1 cellular context compared by ENCODE assay signal in the genomic region with DNA sequence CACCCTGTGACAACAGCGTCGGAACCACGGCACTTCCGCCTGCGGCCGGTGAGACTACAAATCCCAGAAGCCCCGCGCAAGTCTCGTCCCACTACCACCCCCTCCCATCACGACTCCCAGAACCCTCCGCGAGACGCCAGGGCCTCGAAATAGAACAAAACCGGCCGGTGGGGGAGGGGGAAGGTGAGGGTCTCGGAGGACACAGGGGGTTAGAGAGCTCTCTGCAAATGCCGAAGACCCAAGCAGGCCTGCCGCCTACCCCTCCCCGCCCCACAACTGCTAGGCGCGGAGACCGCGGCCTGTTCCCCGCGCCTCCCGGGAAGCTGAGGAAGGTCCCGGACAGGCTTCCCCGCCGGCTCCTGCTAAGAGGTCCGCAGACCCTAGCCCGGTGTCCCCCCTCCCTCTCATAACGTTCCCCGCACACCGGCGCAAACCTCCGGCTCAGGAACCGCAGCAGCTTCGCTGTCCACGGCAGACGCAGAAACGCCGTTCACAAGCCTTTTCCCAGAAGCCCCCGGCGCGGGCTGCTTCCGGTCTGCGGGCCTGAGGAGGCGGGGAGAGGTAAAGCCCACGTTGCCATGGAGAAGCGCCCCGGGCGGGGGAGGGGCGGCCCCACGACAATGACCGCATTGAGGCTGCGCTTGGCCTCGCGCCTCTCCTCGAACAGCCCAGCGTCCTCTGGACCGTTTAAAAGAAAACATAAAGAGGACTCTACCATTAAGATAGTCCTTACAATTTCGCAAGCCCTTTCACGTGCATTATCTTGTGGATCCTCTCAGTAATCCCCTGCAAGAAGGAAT.
A peak's percentile ranks its signal among the peaks of the same experiment; 100 is the strongest.
TF ChIP-seq lines count a peak whose summit lies in the region.

A gene (minus strand): TSS at position 485 of the 800 bp plus-strand sequence. CDS start 3,770 bp downstream, outside the sequence.

TF ChIP-seq in HepG2, 621 proteins besides CTCF, POLR2A, EP300 and RAD21 (continued from another document and continues in another):
- TF ChIP-seq, protein P1, sequence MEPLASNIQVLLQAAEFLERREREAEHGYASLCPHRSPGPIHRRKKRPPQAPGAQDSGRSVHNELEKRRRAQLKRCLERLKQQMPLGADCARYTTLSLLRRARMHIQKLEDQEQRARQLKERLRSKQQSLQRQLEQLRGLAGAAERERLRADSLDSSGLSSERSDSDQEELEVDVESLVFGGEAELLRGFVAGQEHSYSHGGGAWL (CRISPR knock-in tag; IDR thresholded peaks at IDR 0.05): no peak; the same call in 1 of the 2 replicates
- TF ChIP-seq HNRNPUL1 (IDR thresholded peaks at IDR 0.05; ENCODE audit: low read depth, low read length) (no peak), EZH2 (conservative IDR thresholded peaks at IDR 0.05; ENCODE audit: low read depth, low read length) (no peak), ZNF34 (CRISPR knock-in tag; IDR thresholded peaks at IDR 0.05; ENCODE audit: borderline replicate concordance) (peak; percentile 96), PTBP1 (IDR thresholded peaks at IDR 0.05; ENCODE audit: low read depth, low read length, poor library complexity, severe bottlenecking) (no peak), FOXC1 (CRISPR knock-in tag; IDR thresholded peaks at IDR 0.05; ENCODE audit: borderline replicate concordance) (no peak; the same call in 1 of the 2 replicates), ATM (IDR thresholded peaks at IDR 0.05; ENCODE audit: borderline replicate concordance) (no peak), ZNF205 (CRISPR knock-in tag; IDR thresholded peaks at IDR 0.05) (no peak), MYC (CRISPR knock-in tag; IDR thresholded peaks at IDR 0.05; ENCODE audit: borderline replicate concordance) (peak; percentile 77; the same call in 1 of the 2 replicates), PPARG (CRISPR knock-in tag; conservative IDR thresholded peaks at IDR 0.05) (0 out of 2 replicates have a peak, but pooled peaks have one; percentile 31), HMG20A (CRISPR knock-in tag; IDR thresholded peaks at IDR 0.05; ENCODE audit: borderline replicate concordance) (peak; percentile 52; the same call in 1 of the 2 replicates), ZNF180 (CRISPR knock-in tag; IDR thresholded peaks at IDR 0.05; ENCODE audit: borderline replicate concordance, low read depth) (no peak), ZFP36L1 (CRISPR knock-in tag; IDR thresholded peaks at IDR 0.05) (no peak), RELA (CRISPR knock-in tag; IDR thresholded peaks at IDR 0.05) (no peak), ZNF883 (CRISPR knock-in tag; IDR thresholded peaks at IDR 0.05; ENCODE audit: not compliant biosample characterization) (peak; percentile 81), ZNF781 (CRISPR knock-in tag; IDR thresholded peaks at IDR 0.05; ENCODE audit: borderline replicate concordance, not compliant biosample characterization) (peak; percentile 84), FOXJ3 (CRISPR knock-in tag; IDR thresholded peaks at IDR 0.05; ENCODE audit: borderline replicate concordance) (peak; percentile 69; the same call in 1 of the 2 replicates), KLF13 (CRISPR knock-in tag; IDR thresholded peaks at IDR 0.05) (no peak), CREM (IDR thresholded peaks at IDR 0.05) (peak; percentile 87), CREM (CRISPR knock-in tag; IDR thresholded peaks at IDR 0.05) (no peak), ISL2 (CRISPR knock-in tag; IDR thresholded peaks at IDR 0.05) (peak; percentile 71)
- TF ChIP-seq, protein P2, sequence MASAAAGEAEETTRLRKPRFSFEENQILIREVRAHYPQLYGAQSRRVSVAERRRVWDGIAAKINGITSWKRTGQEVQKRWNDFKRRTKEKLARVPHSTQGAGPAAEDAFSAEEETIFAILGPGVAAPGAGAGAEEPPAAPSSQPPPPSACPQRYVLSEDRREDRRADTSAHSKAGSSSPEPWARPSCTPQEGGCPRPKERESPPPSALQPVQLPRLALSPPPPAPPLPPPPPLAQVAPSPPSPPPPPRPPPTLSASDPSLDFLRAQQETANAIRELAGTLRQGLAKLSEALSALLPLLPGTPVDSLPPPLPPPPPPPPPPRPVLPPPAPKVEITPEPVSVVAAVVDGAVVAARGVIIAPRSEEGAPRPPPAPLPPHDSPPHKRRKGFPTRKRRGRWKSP (CRISPR knock-in tag; IDR thresholded peaks at IDR 0.05): no peak
- TF ChIP-seq, protein P3, sequence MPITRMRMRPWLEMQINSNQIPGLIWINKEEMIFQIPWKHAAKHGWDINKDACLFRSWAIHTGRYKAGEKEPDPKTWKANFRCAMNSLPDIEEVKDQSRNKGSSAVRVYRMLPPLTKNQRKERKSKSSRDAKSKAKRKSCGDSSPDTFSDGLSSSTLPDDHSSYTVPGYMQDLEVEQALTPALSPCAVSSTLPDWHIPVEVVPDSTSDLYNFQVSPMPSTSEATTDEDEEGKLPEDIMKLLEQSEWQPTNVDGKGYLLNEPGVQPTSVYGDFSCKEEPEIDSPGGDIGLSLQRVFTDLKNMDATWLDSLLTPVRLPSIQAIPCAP (CRISPR knock-in tag; IDR thresholded peaks at IDR 0.05; ENCODE audit: low read depth): no peak
- TF ChIP-seq, protein P4, sequence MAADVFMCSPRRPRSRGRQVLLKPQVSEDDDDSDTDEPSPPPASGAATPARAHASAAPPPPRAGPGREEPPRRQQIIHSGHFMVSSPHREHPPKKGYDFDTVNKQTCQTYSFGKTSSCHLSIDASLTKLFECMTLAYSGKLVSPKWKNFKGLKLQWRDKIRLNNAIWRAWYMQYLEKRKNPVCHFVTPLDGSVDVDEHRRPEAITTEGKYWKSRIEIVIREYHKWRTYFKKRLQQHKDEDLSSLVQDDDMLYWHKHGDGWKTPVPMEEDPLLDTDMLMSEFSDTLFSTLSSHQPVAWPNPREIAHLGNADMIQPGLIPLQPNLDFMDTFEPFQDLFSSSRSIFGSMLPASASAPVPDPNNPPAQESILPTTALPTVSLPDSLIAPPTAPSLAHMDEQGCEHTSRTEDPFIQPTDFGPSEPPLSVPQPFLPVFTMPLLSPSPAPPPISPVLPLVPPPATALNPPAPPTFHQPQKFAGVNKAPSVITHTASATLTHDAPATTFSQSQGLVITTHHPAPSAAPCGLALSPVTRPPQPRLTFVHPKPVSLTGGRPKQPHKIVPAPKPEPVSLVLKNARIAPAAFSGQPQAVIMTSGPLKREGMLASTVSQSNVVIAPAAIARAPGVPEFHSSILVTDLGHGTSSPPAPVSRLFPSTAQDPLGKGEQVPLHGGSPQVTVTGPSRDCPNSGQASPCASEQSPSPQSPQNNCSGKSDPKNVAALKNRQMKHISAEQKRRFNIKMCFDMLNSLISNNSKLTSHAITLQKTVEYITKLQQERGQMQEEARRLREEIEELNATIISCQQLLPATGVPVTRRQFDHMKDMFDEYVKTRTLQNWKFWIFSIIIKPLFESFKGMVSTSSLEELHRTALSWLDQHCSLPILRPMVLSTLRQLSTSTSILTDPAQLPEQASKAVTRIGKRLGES (CRISPR knock-in tag; IDR thresholded peaks at IDR 0.05; ENCODE audit: borderline replicate concordance): no peak; the same call in 1 of the 2 replicates
- TF ChIP-seq, protein P5, sequence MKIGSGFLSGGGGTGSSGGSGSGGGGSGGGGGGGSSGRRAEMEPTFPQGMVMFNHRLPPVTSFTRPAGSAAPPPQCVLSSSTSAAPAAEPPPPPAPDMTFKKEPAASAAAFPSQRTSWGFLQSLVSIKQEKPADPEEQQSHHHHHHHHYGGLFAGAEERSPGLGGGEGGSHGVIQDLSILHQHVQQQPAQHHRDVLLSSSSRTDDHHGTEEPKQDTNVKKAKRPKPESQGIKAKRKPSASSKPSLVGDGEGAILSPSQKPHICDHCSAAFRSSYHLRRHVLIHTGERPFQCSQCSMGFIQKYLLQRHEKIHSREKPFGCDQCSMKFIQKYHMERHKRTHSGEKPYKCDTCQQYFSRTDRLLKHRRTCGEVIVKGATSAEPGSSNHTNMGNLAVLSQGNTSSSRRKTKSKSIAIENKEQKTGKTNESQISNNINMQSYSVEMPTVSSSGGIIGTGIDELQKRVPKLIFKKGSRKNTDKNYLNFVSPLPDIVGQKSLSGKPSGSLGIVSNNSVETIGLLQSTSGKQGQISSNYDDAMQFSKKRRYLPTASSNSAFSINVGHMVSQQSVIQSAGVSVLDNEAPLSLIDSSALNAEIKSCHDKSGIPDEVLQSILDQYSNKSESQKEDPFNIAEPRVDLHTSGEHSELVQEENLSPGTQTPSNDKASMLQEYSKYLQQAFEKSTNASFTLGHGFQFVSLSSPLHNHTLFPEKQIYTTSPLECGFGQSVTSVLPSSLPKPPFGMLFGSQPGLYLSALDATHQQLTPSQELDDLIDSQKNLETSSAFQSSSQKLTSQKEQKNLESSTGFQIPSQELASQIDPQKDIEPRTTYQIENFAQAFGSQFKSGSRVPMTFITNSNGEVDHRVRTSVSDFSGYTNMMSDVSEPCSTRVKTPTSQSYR (CRISPR knock-in tag; IDR thresholded peaks at IDR 0.05; ENCODE audit: borderline replicate concordance): peak; percentile 97
- TF ChIP-seq, protein P6, sequence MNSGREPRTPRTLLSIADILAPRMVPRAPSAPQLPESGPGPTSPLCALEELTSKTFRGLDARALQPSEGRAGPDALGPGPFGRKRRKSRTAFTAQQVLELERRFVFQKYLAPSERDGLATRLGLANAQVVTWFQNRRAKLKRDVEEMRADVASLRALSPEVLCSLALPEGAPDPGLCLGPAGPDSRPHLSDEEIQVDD (CRISPR knock-in tag; IDR thresholded peaks at IDR 0.05; ENCODE audit: borderline replicate concordance): no peak
- TF ChIP-seq, protein P7, sequence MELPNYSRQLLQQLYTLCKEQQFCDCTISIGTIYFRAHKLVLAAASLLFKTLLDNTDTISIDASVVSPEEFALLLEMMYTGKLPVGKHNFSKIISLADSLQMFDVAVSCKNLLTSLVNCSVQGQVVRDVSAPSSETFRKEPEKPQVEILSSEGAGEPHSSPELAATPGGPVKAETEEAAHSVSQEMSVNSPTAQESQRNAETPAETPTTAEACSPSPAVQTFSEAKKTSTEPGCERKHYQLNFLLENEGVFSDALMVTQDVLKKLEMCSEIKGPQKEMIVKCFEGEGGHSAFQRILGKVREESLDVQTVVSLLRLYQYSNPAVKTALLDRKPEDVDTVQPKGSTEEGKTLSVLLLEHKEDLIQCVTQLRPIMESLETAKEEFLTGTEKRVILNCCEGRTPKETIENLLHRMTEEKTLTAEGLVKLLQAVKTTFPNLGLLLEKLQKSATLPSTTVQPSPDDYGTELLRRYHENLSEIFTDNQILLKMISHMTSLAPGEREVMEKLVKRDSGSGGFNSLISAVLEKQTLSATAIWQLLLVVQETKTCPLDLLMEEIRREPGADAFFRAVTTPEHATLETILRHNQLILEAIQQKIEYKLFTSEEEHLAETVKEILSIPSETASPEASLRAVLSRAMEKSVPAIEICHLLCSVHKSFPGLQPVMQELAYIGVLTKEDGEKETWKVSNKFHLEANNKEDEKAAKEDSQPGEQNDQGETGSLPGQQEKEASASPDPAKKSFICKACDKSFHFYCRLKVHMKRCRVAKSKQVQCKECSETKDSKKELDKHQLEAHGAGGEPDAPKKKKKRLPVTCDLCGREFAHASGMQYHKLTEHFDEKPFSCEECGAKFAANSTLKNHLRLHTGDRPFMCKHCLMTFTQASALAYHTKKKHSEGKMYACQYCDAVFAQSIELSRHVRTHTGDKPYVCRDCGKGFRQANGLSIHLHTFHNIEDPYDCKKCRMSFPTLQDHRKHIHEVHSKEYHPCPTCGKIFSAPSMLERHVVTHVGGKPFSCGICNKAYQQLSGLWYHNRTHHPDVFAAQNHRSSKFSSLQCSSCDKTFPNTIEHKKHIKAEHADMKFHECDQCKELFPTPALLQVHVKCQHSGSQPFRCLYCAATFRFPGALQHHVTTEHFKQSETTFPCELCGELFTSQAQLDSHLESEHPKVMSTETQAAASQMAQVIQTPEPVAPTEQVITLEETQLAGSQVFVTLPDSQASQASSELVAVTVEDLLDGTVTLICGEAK (IDR thresholded peaks at IDR 0.05): no peak
- TF ChIP-seq, protein P7 (CRISPR knock-in tag; IDR thresholded peaks at IDR 0.05): peak; percentile 49; the same call in 1 of the 2 replicates
- TF ChIP-seq, protein P8, sequence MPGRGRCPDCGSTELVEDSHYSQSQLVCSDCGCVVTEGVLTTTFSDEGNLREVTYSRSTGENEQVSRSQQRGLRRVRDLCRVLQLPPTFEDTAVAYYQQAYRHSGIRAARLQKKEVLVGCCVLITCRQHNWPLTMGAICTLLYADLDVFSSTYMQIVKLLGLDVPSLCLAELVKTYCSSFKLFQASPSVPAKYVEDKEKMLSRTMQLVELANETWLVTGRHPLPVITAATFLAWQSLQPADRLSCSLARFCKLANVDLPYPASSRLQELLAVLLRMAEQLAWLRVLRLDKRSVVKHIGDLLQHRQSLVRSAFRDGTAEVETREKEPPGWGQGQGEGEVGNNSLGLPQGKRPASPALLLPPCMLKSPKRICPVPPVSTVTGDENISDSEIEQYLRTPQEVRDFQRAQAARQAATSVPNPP (CRISPR knock-in tag; IDR thresholded peaks at IDR 0.05): no peak
- TF ChIP-seq, protein P9, sequence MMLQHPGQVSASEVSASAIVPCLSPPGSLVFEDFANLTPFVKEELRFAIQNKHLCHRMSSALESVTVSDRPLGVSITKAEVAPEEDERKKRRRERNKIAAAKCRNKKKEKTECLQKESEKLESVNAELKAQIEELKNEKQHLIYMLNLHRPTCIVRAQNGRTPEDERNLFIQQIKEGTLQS (CRISPR knock-in tag; IDR thresholded peaks at IDR 0.05): no peak; the same call in 1 of the 2 replicates
- TF ChIP-seq, protein P10, sequence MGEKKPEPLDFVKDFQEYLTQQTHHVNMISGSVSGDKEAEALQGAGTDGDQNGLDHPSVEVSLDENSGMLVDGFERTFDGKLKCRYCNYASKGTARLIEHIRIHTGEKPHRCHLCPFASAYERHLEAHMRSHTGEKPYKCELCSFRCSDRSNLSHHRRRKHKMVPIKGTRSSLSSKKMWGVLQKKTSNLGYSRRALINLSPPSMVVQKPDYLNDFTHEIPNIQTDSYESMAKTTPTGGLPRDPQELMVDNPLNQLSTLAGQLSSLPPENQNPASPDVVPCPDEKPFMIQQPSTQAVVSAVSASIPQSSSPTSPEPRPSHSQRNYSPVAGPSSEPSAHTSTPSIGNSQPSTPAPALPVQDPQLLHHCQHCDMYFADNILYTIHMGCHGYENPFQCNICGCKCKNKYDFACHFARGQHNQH (CRISPR knock-in tag; IDR thresholded peaks at IDR 0.05): 0 out of 2 replicates have a peak, but pooled peaks have one; percentile 61
